Comparison of ENCODE assay signal across 13 cellular contexts in the genomic region with DNA sequence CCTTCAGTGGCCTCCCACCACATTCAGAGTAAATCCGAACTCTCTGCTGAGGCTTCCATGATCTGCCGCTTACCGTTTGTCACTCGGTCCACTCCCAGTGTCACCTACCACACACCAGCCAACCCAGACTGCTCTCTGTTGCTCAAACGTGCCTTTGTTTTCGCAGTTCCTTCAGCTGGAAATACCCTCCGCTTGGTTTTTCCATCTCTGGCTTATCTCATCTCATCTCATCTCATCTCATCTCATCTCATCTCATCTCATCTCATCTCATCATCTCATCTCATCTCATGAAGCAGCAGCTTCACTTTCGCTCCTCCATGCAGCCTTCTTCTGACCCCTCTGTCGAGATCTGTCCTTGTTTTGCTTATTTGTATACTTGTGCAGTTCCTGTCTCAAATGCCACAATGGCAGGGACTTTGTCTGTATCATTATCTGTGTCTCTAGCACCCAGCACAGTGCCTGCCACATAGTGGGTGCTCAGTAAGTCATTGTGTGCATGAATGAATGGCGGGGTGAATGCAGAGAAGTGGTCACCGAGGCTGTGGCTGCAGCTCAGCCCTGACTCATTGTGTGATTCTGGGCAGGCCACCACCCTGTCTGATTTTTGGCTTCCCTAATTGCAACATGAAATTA. TPM values are rescaled to one million over a fixed set of nuclear protein-coding genes. Genes with fewer than 3 reads are reported as not detected.
DNase-seq lines count a peak whose midpoint lies in the region; ATAC-seq, FAIRE-seq and TF ChIP-seq lines count a peak whose summit lies in the region.
"Had no signal": no experiment of that assay in that cellular context is flagged by ENCODE, and none has a peak within 500 bp of the region (broad histone marks: within the 10 kb centered on the region; RNA-seq: fewer than 3 reads in every experiment).

No MANE protein-coding gene starts in this region.

- no peak overlapping the region for H3K4me3 ChIP-seq in MM.1S (ENCODE audit: low read length)
- peak overlapping the region in 1 of 8 donors; percentile 39 for H3K4me3 ChIP-seq in spleen
- H3K4me3 ChIP-seq: body of pancreas, right atrium auricular region had no signal

- H3K4me1 Mint-ChIP-seq in activated naive CD4-positive, alpha-beta T cell treated with anti-CD3 and anti-CD28 coated beads, Interleukin-2, amount 10 ng/mL, durations not matched to agents 7 days and 5 days = peaks cover 61% of the 10 kb centered on the region

- TF ChIP-seq CTCF in MM.1S (IDR thresholded peaks at IDR 0.05; ENCODE audit: low read length) (no peak), spleen (IDR thresholded peaks at IDR 0.05 in 8 of 11, conservative IDR thresholded peaks at IDR 0.05 in 3 of 11) (no peak)

- H3K36me3 ChIP-seq in MM.1S (replicated peaks; ENCODE audit: insufficient read depth, low read length) (no peaks in the 10 kb centered on the region), spleen (no peaks in the 10 kb centered on the region)
- H3K36me3 ChIP-seq: right atrium auricular region had no signal

- peaks cover 7% of the 10 kb centered on the region for H3K36me3 Mint-ChIP-seq in activated naive CD4-positive, alpha-beta T cell treated with anti-CD3 and anti-CD28 coated beads, Interleukin-2, amount 10 ng/mL, durations not matched to agents 7 days and 5 days

- TF ChIP-seq POLR2A in GM12892 (IDR thresholded peaks at IDR 0.05; ENCODE audit: low read depth, low read length) (peak; percentile 18; the same call in 1 of the 2 replicates), spleen (IDR thresholded peaks at IDR 0.05) (no peak)

- CTCF ChIA-PET in activated naive CD4-positive, alpha-beta T cell treated with anti-CD3 and anti-CD28 coated beads, Interleukin-2, amount 10 ng/mL, durations not matched to agents 7 days and 5 days (lab: Charles Lee) = interaction anchor here (0.6 to 3.8 kb wide), 6 partner anchors 8 to 71 kb away, joined by 3 to 23 read pairs (median 4); no protein-coding TSS in a partner anchor

- H3F3A ChIP-seq in MM.1S (ENCODE audit: insufficient read depth, low read length) = peaks cover 47% of the 10 kb centered on the region

- H3K9me3 Mint-ChIP-seq in activated naive CD4-positive, alpha-beta T cell treated with anti-CD3 and anti-CD28 coated beads, Interleukin-2, amount 10 ng/mL, durations not matched to agents 7 days and 5 days = no peaks in the 10 kb centered on the region

- H3K9me2 ChIP-seq in MM.1S (replicated peaks; ENCODE audit: insufficient read depth, low read length) = no peaks in the 10 kb centered on the region

- intact Hi-C loops in spleen (cut with DNase I; ENCODE audit: low total_unique reads) = no loop called here

- peaks cover 5% of the 10 kb centered on the region for H3K27me3 Mint-ChIP-seq in activated naive CD4-positive, alpha-beta T cell treated with anti-CD3 and anti-CD28 coated beads, Interleukin-2, amount 10 ng/mL, durations not matched to agents 7 days and 5 days

- WGBS in spleen, 5 donors = 55 to 70% (median 59%) methylated on average over 11 of the region's 11 CpGs

- H4K20me1 ChIP-seq in MM.1S (ENCODE audit: insufficient read depth, low read length) = no peaks in the 10 kb centered on the region

- DNase-seq in GM12892 (ENCODE audit: insufficient read length) (no peak), MM.1S (no peak), spleen (no peak), NCI-H1092 (lab: John Stamatoyannopoulos, UW) (no peak), Ammon's horn (ENCODE audit: low spot score) (no peak)
- DNase-seq in activated naive CD4-positive, alpha-beta T cell treated with anti-CD3 and anti-CD28 coated beads, Interleukin-2, amount 10 ng/mL, durations not matched to agents 7 days and 5 days = peak; percentile 49
- DNase-seq: NCI-H2171 treated with DMSO at 0.1 percent for 48 hours had no signal

- H3K4me1 ChIP-seq in MM.1S (ENCODE audit: low read length) (peaks cover 85% of the 10 kb centered on the region), spleen (peaks cover 35 to 92% (median 71%) of the 10 kb centered on the region in 6 donors)
- H3K4me1 ChIP-seq: body of pancreas had no signal

- no peak overlapping the region; the same call in 1 of the 2 replicates for H3K9ac ChIP-seq in MM.1S (ENCODE audit: low read length)

- H3K27ac ChIP-seq in MM.1S (ENCODE audit: low read length) = peak overlapping the region; percentile 96
- H3K27ac ChIP-seq in spleen = peak overlapping the region; percentile 63 to 94 (median 80)
- H3K27ac ChIP-seq: epithelial cell of prostate, right atrium auricular region had no signal

- peak overlapping the region; percentile 87 for H3K27ac Mint-ChIP-seq in activated naive CD4-positive, alpha-beta T cell treated with anti-CD3 and anti-CD28 coated beads, Interleukin-2, amount 10 ng/mL, durations not matched to agents 7 days and 5 days

- peak; percentile 96 for FAIRE-seq in GM12892 (lab: Jason Lieb, UNC)

- H3K79me2 ChIP-seq in MM.1S (ENCODE audit: low read length) = peaks cover 17% of the 10 kb centered on the region

- H3K9me3 ChIP-seq in MM.1S (replicated peaks; ENCODE audit: insufficient read depth, low read length) (no peaks in the 10 kb centered on the region), spleen (no peaks in the 10 kb centered on the region)
- H3K9me3 ChIP-seq: body of pancreas, right atrium auricular region had no signal

- H3K4me3 Mint-ChIP-seq in activated naive CD4-positive, alpha-beta T cell treated with anti-CD3 and anti-CD28 coated beads, Interleukin-2, amount 10 ng/mL, durations not matched to agents 7 days and 5 days = peak overlapping the region; percentile 1

- peak overlapping the region; percentile 25; the same call in 1 of the 2 replicates for H2AFZ ChIP-seq in MM.1S (ENCODE audit: low read length)

- H3K27me3 ChIP-seq in MM.1S (replicated peaks; ENCODE audit: insufficient read depth, low read length) (no peaks in the 10 kb centered on the region), spleen (replicated peaks in 1 of 7) (no peaks in the 10 kb centered on the region)
- H3K27me3 ChIP-seq: body of pancreas, right atrium auricular region had no signal

- ATAC-seq in GM18498 (IDR thresholded peaks at IDR 0.05; ENCODE audit: unreplicated experiment) = no peak
- ATAC-seq: body of pancreas, Right ventricle myocardium inferior had no signal

- peak overlapping the region; percentile 30; the same call in 1 of the 2 replicates for H3K4me2 ChIP-seq in MM.1S (ENCODE audit: low read depth, low read length)

RNA-seq across cellular contexts. Expression of gene SNX20, which starts 3.8 kb away (rescaled TPM):
- 14.8 TPM for polyA plus RNA-seq in GM12892 (2012; ENCODE audit: missing spikeins)
- 10 to 100 TPM; 27.2 to 50.5 (median 34.7) TPM for total RNA-seq in spleen
- polyA plus RNA-seq in spleen = 10 to 100 TPM; 17.6 to 24.6 (median 23.7) TPM
- total RNA-seq: Daoy had no signal

RNA-seq across cellular contexts. Expression of gene NOD2, which starts 8.5 kb away (rescaled TPM):
- 7.8 TPM for polyA plus RNA-seq in GM12892 (2012; ENCODE audit: missing spikeins)
- total RNA-seq in spleen = 10 to 100 TPM in 3 of 7 donors, 1 to 10 TPM in 4; 5.6 to 23.2 (median 9.9) TPM
- 1 to 10 TPM in 2 of 3 donors, under 1 TPM in 1; 0.41 to 2.8 (median 2.3) TPM for polyA plus RNA-seq in spleen

RNA-seq across cellular contexts. Expression of gene CYLD, which starts 56.9 kb away (rescaled TPM):
- polyA plus RNA-seq in GM12892 (2012; ENCODE audit: missing spikeins) = 62.8 TPM
- total RNA-seq in spleen = 100 to 1,000 TPM in 6 of 7 donors, 10 to 100 TPM in 1; 90.3 to 133 (median 108) TPM
- 10 to 100 TPM; 19.9 to 31.0 (median 30.7) TPM for polyA plus RNA-seq in spleen
